ENCODE assay signal across 1 cellular context in genomic region chr6:168232046-168232445, GRCh38.
TF ChIP-seq lines count a peak whose summit lies in the region.

No MANE protein-coding gene starts in this region.

TF ChIP-seq in GM23338, 12 proteins besides CTCF, POLR2A, EP300 and RAD21 (continued from another document):
- TF ChIP-seq, protein P1, sequence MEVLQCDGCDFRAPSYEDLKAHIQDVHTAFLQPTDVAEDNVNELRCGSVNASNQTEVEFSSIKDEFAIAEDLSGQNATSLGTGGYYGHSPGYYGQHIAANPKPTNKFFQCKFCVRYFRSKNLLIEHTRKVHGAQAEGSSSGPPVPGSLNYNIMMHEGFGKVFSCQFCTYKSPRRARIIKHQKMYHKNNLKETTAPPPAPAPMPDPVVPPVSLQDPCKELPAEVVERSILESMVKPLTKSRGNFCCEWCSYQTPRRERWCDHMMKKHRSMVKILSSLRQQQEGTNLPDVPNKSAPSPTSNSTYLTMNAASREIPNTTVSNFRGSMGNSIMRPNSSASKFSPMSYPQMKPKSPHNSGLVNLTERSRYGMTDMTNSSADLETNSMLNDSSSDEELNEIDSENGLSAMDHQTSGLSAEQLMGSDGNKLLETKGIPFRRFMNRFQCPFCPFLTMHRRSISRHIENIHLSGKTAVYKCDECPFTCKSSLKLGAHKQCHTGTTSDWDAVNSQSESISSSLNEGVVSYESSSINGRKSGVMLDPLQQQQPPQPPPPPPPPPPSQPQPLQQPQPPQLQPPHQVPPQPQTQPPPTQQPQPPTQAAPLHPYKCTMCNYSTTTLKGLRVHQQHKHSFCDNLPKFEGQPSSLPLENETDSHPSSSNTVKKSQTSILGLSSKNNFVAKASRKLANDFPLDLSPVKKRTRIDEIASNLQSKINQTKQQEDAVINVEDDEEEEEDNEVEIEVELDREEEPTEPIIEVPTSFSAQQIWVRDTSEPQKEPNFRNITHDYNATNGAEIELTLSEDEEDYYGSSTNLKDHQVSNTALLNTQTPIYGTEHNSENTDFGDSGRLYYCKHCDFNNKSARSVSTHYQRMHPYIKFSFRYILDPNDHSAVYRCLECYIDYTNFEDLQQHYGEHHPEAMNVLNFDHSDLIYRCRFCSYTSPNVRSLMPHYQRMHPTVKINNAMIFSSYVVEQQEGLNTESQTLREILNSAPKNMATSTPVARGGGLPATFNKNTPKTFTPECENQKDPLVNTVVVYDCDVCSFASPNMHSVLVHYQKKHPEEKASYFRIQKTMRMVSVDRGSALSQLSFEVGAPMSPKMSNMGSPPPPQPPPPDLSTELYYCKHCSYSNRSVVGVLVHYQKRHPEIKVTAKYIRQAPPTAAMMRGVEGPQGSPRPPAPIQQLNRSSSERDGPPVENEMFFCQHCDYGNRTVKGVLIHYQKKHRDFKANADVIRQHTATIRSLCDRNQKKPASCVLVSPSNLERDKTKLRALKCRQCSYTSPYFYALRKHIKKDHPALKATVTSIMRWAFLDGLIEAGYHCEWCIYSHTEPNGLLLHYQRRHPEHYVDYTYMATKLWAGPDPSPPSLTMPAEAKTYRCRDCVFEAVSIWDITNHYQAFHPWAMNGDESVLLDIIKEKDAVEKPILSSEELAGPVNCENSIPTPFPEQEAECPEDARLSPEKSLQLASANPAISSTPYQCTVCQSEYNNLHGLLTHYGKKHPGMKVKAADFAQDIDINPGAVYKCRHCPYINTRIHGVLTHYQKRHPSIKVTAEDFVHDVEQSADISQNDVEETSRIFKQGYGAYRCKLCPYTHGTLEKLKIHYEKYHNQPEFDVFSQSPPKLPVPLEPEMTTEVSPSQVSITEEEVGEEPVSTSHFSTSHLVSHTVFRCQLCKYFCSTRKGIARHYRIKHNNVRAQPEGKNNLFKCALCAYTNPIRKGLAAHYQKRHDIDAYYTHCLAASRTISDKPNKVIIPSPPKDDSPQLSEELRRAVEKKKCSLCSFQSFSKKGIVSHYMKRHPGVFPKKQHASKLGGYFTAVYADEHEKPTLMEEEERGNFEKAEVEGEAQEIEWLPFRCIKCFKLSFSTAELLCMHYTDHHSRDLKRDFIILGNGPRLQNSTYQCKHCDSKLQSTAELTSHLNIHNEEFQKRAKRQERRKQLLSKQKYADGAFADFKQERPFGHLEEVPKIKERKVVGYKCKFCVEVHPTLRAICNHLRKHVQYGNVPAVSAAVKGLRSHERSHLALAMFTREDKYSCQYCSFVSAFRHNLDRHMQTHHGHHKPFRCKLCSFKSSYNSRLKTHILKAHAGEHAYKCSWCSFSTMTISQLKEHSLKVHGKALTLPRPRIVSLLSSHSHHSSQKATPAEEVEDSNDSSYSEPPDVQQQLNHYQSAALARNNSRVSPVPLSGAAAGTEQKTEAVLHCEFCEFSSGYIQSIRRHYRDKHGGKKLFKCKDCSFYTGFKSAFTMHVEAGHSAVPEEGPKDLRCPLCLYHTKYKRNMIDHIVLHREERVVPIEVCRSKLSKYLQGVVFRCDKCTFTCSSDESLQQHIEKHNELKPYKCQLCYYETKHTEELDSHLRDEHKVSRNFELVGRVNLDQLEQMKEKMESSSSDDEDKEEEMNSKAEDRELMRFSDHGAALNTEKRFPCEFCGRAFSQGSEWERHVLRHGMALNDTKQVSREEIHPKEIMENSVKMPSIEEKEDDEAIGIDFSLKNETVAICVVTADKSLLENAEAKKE (CRISPR knock-in tag; IDR thresholded peaks at IDR 0.05): no peak
- TF ChIP-seq JUNB (IDR thresholded peaks at IDR 0.05; ENCODE audit: unreplicated experiment): no peak
- TF ChIP-seq EZH2phosphoT487 (IDR thresholded peaks at IDR 0.05; ENCODE audit: unreplicated experiment): no peak
- no peak for TF ChIP-seq ZNF114 (CRISPR knock-in tag; IDR thresholded peaks at IDR 0.05)
- TF ChIP-seq STAT1 (IDR thresholded peaks at IDR 0.05; ENCODE audit: unreplicated experiment): no peak
